10 cellular contexts compared by ENCODE assay signal in genomic region chr16:68782198-68783174, GRCh38. TPM values are rescaled to one million over a fixed set of nuclear protein-coding genes. Genes with fewer than 3 reads are reported as not detected.
DNase-seq lines count a peak whose midpoint lies in the region; ATAC-seq, FAIRE-seq and TF ChIP-seq lines count a peak whose summit lies in the region.
"Had no signal": no experiment of that assay in that cellular context is flagged by ENCODE, and none has a peak within 500 bp of the region (broad histone marks: within the 10 kb centered on the region; RNA-seq: fewer than 3 reads in every experiment).

No MANE protein-coding gene starts in this region.

- peak overlapping the region in 1 of 4 donors; percentile 58 for H3K4me3 Mint-ChIP-seq in IgD-negative memory B cell
- H3K4me3 Mint-ChIP-seq in CD4-positive, alpha-beta memory T cell: no peak overlapping the region
- H3K4me3 Mint-ChIP-seq in activated T-helper 2 cell treated with anti-CD3 and anti-CD28 coated beads, Interferon-gamma antibody, Interleukin-2, Interleukin-4, amounts not matched to agents 10 μg/mL and 5 μg/mL and 100 μg/mL, durations not matched to agents 14 hours and 24 hours and 36 hours (ENCODE audit: low read depth): no peak overlapping the region

- intact Hi-C loops in CD4-positive, alpha-beta memory T cell (cut with micrococcal nuclease): no loop called here
- intact Hi-C loops in activated T-helper 2 cell treated with anti-CD3 and anti-CD28 coated beads, Interferon-gamma antibody, Interleukin-2, Interleukin-4, amounts not matched to agents 10 μg/mL and 5 μg/mL and 100 μg/mL, durations not matched to agents 14 hours and 24 hours and 36 hours (cut with micrococcal nuclease): loop anchor here (1.0 kb wide), 1 partner anchor 26 kb away; no protein-coding TSS in a partner anchor
- intact Hi-C loops in Right ventricle myocardium superior (cut with DNase I): no loop called here

- peaks cover 0 to 46% of the 10 kb centered on the region in 2 experiments; a peak in 3 of 4 replicates for H3K79me2 ChIP-seq in H1 (ENCODE audit: control insufficient read depth in 1 of 2, insufficient read depth in 2 of 2, low read length in 2 of 2)

- no peak overlapping the region for H4K5ac ChIP-seq in H1 (ENCODE audit: insufficient read length, low read depth, low read length)

- POLR2A ChIA-PET in H1 (lab: Charles Lee; ENCODE audit: partially characterized antibody): interaction anchor here (1.0 to 1.2 kb wide), 2 partner anchors 41 to 46 kb away, joined by 3 read pairs; no protein-coding TSS in a partner anchor
- POLR2A ChIA-PET in CD4-positive, alpha-beta memory T cell (lab: Charles Lee; ENCODE audit: partially characterized antibody): no interaction called here

- no peaks in the 10 kb centered on the region for H3K9me3 Mint-ChIP-seq in IgD-negative memory B cell
- no peaks in the 10 kb centered on the region for H3K9me3 Mint-ChIP-seq in CD4-positive, alpha-beta memory T cell
- no peaks in the 10 kb centered on the region for H3K9me3 Mint-ChIP-seq in activated T-helper 2 cell treated with anti-CD3 and anti-CD28 coated beads, Interferon-gamma antibody, Interleukin-2, Interleukin-4, amounts not matched to agents 10 μg/mL and 5 μg/mL and 100 μg/mL, durations not matched to agents 14 hours and 24 hours and 36 hours

- H3K27ac Mint-ChIP-seq in IgD-negative memory B cell: peak overlapping the region in 2 of 3 donors; percentile 9 to 65
- no peak overlapping the region for H3K27ac Mint-ChIP-seq in CD4-positive, alpha-beta memory T cell
- no peak overlapping the region for H3K27ac Mint-ChIP-seq in activated T-helper 2 cell treated with anti-CD3 and anti-CD28 coated beads, Interferon-gamma antibody, Interleukin-2, Interleukin-4, amounts not matched to agents 10 μg/mL and 5 μg/mL and 100 μg/mL, durations not matched to agents 14 hours and 24 hours and 36 hours

- H3K4ac ChIP-seq in H1 (replicated peaks; ENCODE audit: insufficient read length, low read depth, low read length): peak overlapping the region; percentile 45

- no peaks in the 10 kb centered on the region for H3K23me2 ChIP-seq in H1 (ENCODE audit: low read depth, low read length)

- peak; percentile 77 for ATAC-seq in GM19438 (IDR thresholded peaks at IDR 0.05; ENCODE audit: low read depth, unreplicated experiment)
- no peak for ATAC-seq in Right ventricle myocardium superior (ENCODE audit: poor library complexity)

- no peak for DNase-seq in H1 (ENCODE audit: low read depth in 1 of 2, low spot score in 2 of 2)
- no peak for DNase-seq in CD4-positive, alpha-beta memory T cell
- DNase-seq in activated T-helper 2 cell treated with anti-CD3 and anti-CD28 coated beads, Interferon-gamma antibody, Interleukin-2, Interleukin-4, amounts not matched to agents 10 μg/mL and 5 μg/mL and 100 μg/mL, durations not matched to agents 14 hours and 24 hours and 36 hours (ENCODE audit: low spot score): no peak
- no peak for DNase-seq in Right ventricle myocardium superior
- DNase-seq in NCI-H446 treated with DMSO at 0.1 percent for 48 hours (lab: John Stamatoyannopoulos, UW): no peak
- DNase-seq: sigmoid colon had no signal

- CTCF ChIA-PET in H1 (lab: Charles Lee; ENCODE audit: partially characterized antibody): interaction anchor here (0.6 to 1.2 kb wide), 4 partner anchors 18 to 36 kb away, joined by 3 to 4 read pairs (median 3); no protein-coding TSS in a partner anchor
- CTCF ChIA-PET in CD4-positive, alpha-beta memory T cell (lab: Charles Lee; ENCODE audit: partially characterized antibody): no interaction called here

- no peak overlapping the region for H4K8ac ChIP-seq in H1 (ENCODE audit: extremely low read depth, insufficient read depth, low read length)

- H2BK15ac ChIP-seq in H1 (ENCODE audit: low read length): no peak overlapping the region

- no peak overlapping the region for H3K14ac ChIP-seq in H1 (ENCODE audit: insufficient read length)

- H2BK5ac ChIP-seq in H1 (ENCODE audit: low read depth, low read length): peak overlapping the region; percentile 60

- peaks cover 14 to 31% (median 21%) of the 10 kb centered on the region in 10 experiments for H3K4me1 ChIP-seq in BLaER1 treated with 17β-estradiol and CSF1 and Interleukin-3, amounts not matched to agents 10 nM and 100 nM
- H3K4me1 ChIP-seq in H1 (replicated peaks in 1 of 4; ENCODE audit: control insufficient read depth in 3 of 4, insufficient read depth in 4 of 4, low read length in 3 of 4): peaks cover 10 to 33% (median 28%) of the 10 kb centered on the region in 4 experiments
- H3K4me1 ChIP-seq in CD4-positive, alpha-beta memory T cell (ENCODE audit: insufficient read depth, low read length): no peaks in the 10 kb centered on the region

- H4K20me1 ChIP-seq in BLaER1 treated with 17β-estradiol and CSF1 and Interleukin-3, amounts not matched to agents 10 nM and 100 nM: no peaks in the 10 kb centered on the region
- H4K20me1 ChIP-seq in H1 (replicated peaks in 1 of 2; ENCODE audit: control insufficient read depth in 1 of 2, insufficient read depth in 2 of 2, low read length in 2 of 2): no peaks in the 10 kb centered on the region

- no peak for FAIRE-seq in H1 (lab: Jason Lieb, UNC)
- FAIRE-seq: keratinocyte had no signal

- no peak for TF ChIP-seq RAD21 in H1 (IDR thresholded peaks at IDR 0.05 in 1 of 2, conservative IDR thresholded peaks at IDR 0.05 in 1 of 2; ENCODE audit: low read depth in 2 of 2, low read length in 2 of 2)

- no peak for TF ChIP-seq CTCF in H1 (IDR thresholded peaks at IDR 0.05; ENCODE audit: control extremely low read depth in 1 of 3, insufficient read depth in 1 of 3, low read depth in 1 of 3, low read length in 3 of 3)

- H3K27ac ChIP-seq in BLaER1 treated with 17β-estradiol and CSF1 and Interleukin-3, amounts not matched to agents 10 nM and 100 nM: peak overlapping the region in 6 of 11 experiments; percentile 4 to 59 (median 14); a peak in 10 of 22 replicates
- no peak overlapping the region; the same call in 1 of the 2 replicates for H3K27ac ChIP-seq in H1 (ENCODE audit: low read depth, low read length)
- no peak overlapping the region for H3K27ac ChIP-seq in CD4-positive, alpha-beta memory T cell (ENCODE audit: low read depth, low read length)
- H3K27ac ChIP-seq: sigmoid colon had no signal

- H3K27me3 ChIP-seq in BLaER1 treated with 17β-estradiol and CSF1 and Interleukin-3, amounts not matched to agents 10 nM and 100 nM: no peaks in the 10 kb centered on the region
- no peaks in the 10 kb centered on the region for H3K27me3 ChIP-seq in H1 (replicated peaks in 1 of 4; ENCODE audit: control insufficient read depth in 3 of 4, extremely low read depth in 1 of 4, insufficient read depth in 3 of 4, low read length in 3 of 4)
- no peaks in the 10 kb centered on the region for H3K27me3 ChIP-seq in CD4-positive, alpha-beta memory T cell (ENCODE audit: insufficient read depth, low read length)
- H3K27me3 ChIP-seq: sigmoid colon had no signal

- no peak for TF ChIP-seq POLR2A in H1 (IDR thresholded peaks at IDR 0.05; ENCODE audit: control extremely low read depth in 1 of 2, low read depth in 2 of 2, low read length in 2 of 2)

- H3K18ac ChIP-seq in H1 (ENCODE audit: extremely low read depth, low read length): peak overlapping the region; percentile 38; the same call in 1 of the 2 replicates

- H3K9me3 ChIP-seq in BLaER1 treated with 17β-estradiol and CSF1 and Interleukin-3, amounts not matched to agents 10 nM and 100 nM (replicated peaks in 1 of 11): no peaks in the 10 kb centered on the region
- no peaks in the 10 kb centered on the region for H3K9me3 ChIP-seq in H1 (ENCODE audit: insufficient read depth in 2 of 2, low read depth in 1 of 2, low read length in 1 of 2)
- no peaks in the 10 kb centered on the region for H3K9me3 ChIP-seq in CD4-positive, alpha-beta memory T cell (ENCODE audit: control insufficient read depth in 1 of 2, low read length in 2 of 2)
- H3K9me3 ChIP-seq: sigmoid colon had no signal

- no peaks in the 10 kb centered on the region for H3K27me3 Mint-ChIP-seq in IgD-negative memory B cell
- H3K27me3 Mint-ChIP-seq in CD4-positive, alpha-beta memory T cell: peaks cover 2 to 3% of the 10 kb centered on the region in 2 donors
- H3K27me3 Mint-ChIP-seq in activated T-helper 2 cell treated with anti-CD3 and anti-CD28 coated beads, Interferon-gamma antibody, Interleukin-2, Interleukin-4, amounts not matched to agents 10 μg/mL and 5 μg/mL and 100 μg/mL, durations not matched to agents 14 hours and 24 hours and 36 hours (ENCODE audit: low read depth): peaks cover 47% of the 10 kb centered on the region

- H3K36me3 ChIP-seq in BLaER1 treated with 17β-estradiol and CSF1 and Interleukin-3, amounts not matched to agents 10 nM and 100 nM: no peaks in the 10 kb centered on the region
- H3K36me3 ChIP-seq in H1 (ENCODE audit: control insufficient read depth in 2 of 4, insufficient read depth in 4 of 4, low read length in 3 of 4): peaks cover 0 to 10% (median 2%) of the 10 kb centered on the region in 4 experiments; a peak in 2 of 8 replicates
- no peaks in the 10 kb centered on the region for H3K36me3 ChIP-seq in CD4-positive, alpha-beta memory T cell (ENCODE audit: insufficient read depth, low read length)
- H3K36me3 ChIP-seq: sigmoid colon had no signal

- no peak overlapping the region for H2BK20ac ChIP-seq in H1 (ENCODE audit: low read length)

- H3K79me1 ChIP-seq in H1 (ENCODE audit: low read depth, low read length): peaks cover 9% of the 10 kb centered on the region

- no peak overlapping the region for H3K56ac ChIP-seq in H1 (replicated peaks; ENCODE audit: insufficient read length, low read depth, low read length)

- no peak overlapping the region for H2AFZ ChIP-seq in H1 (ENCODE audit: low read length)

- H3K4me1 Mint-ChIP-seq in IgD-negative memory B cell: peaks cover 0 to 10% (median 3%) of the 10 kb centered on the region in 3 donors
- peaks cover 0 to 4% (median 2%) of the 10 kb centered on the region in 4 donors for H3K4me1 Mint-ChIP-seq in CD4-positive, alpha-beta memory T cell
- H3K4me1 Mint-ChIP-seq in activated T-helper 2 cell treated with anti-CD3 and anti-CD28 coated beads, Interferon-gamma antibody, Interleukin-2, Interleukin-4, amounts not matched to agents 10 μg/mL and 5 μg/mL and 100 μg/mL, durations not matched to agents 14 hours and 24 hours and 36 hours (ENCODE audit: low read depth): peaks cover 7% of the 10 kb centered on the region

- no peak overlapping the region for H3K4me3 ChIP-seq in BLaER1 treated with 17β-estradiol and CSF1 and Interleukin-3, amounts not matched to agents 10 nM and 100 nM
- H3K4me3 ChIP-seq in H1 (ENCODE audit: extremely low read depth in 1 of 4, insufficient read depth in 2 of 4, low read depth in 3 of 4, low read length in 4 of 4): no peak overlapping the region
- no peak overlapping the region for H3K4me3 ChIP-seq in CD4-positive, alpha-beta memory T cell (ENCODE audit: low read length in 2 of 2)
- H3K4me3 ChIP-seq: sigmoid colon had no signal

- TF ChIP-seq EP300 in H1 (IDR thresholded peaks at IDR 0.05; ENCODE audit: borderline replicate concordance in 1 of 2, low read depth in 2 of 2, low read length in 2 of 2): no peak

- WGBS in H1 (ENCODE audit: extremely low coverage in 1 of 2, insufficient coverage in 1 of 2, insufficient read length in 1 of 2, insufficient replicate concordance in 2 of 2, low coverage in 1 of 2, low lambda C conversion rate in 2 of 2, missing lambda C conversion rate in 1 of 2), 2 experiments: 89% methylated on average over 16 of the region's 16 CpGs; no CpG with 5 or more reads in 1 of the 2 experiments

- peak overlapping the region; percentile 53 to 83 (median 73) for H3K4me2 ChIP-seq in BLaER1 treated with 17β-estradiol and CSF1 and Interleukin-3, amounts not matched to agents 10 nM and 100 nM
- H3K4me2 ChIP-seq in H1 (ENCODE audit: insufficient read depth in 1 of 2, low read depth in 2 of 2, low read length in 2 of 2): no peak overlapping the region

- H3K9ac ChIP-seq in BLaER1 treated with 17β-estradiol and CSF1 and Interleukin-3, amounts not matched to agents 10 nM and 100 nM: peak overlapping the region in 1 of 11 experiments; percentile 15; a peak in 1 of 22 replicates
- no peak overlapping the region for H3K9ac ChIP-seq in H1 (replicated peaks in 1 of 4; ENCODE audit: extremely low read depth in 1 of 4, low read depth in 3 of 4, low read length in 3 of 4)

- H4K91ac ChIP-seq in H1 (replicated peaks; ENCODE audit: insufficient read length, low read length): no peak overlapping the region

- peak overlapping the region; percentile 50; the same call in 1 of the 2 replicates for H2BK12ac ChIP-seq in H1 (ENCODE audit: low read depth, low read length)

- H2AK5ac ChIP-seq in H1 (ENCODE audit: low read depth, low read length): peak overlapping the region; percentile 58; the same call in 1 of the 2 replicates

- no peak overlapping the region for H2BK120ac ChIP-seq in H1 (replicated peaks; ENCODE audit: low read depth, low read length)

- no peaks in the 10 kb centered on the region for H3K36me3 Mint-ChIP-seq in IgD-negative memory B cell
- H3K36me3 Mint-ChIP-seq in CD4-positive, alpha-beta memory T cell: no peaks in the 10 kb centered on the region
- H3K36me3 Mint-ChIP-seq in activated T-helper 2 cell treated with anti-CD3 and anti-CD28 coated beads, Interferon-gamma antibody, Interleukin-2, Interleukin-4, amounts not matched to agents 10 μg/mL and 5 μg/mL and 100 μg/mL, durations not matched to agents 14 hours and 24 hours and 36 hours (ENCODE audit: low read depth): no peaks in the 10 kb centered on the region

- H3K23ac ChIP-seq in H1 (ENCODE audit: insufficient read length): no peak overlapping the region

RNA-seq across cellular contexts. Expression of gene CDH1, which starts 45.4 kb away (rescaled TPM):
- polyA plus RNA-seq in IgD-negative memory B cell: not detected
- total RNA-seq in H1 (2021; fragmentation: NEBNext Ultra II Directional; extraction: Animal tissue kit (Norgen Biotek cat#: 25700)): 265 and 319 TPM in 2 replicates
- polyA plus RNA-seq in H1 (2011; rRNA removed): 119 and 133 TPM in 2 replicates
- polyA plus RNA-seq in H1 (2011; cell fraction: cytosol; rRNA removed): 140 TPM
- 186 TPM for polyA plus RNA-seq in H1 (2011; cell fraction: nucleus; rRNA removed)
- polyA plus RNA-seq in H1 (2012, experiment 1 of 2): 164 to 357 TPM (median 291 TPM) in 4 replicates
- polyA plus RNA-seq in H1 (2012, experiment 2 of 2): 25.7 TPM
- 267 TPM for polyA plus RNA-seq in H1 (2013, experiment 1 of 2)
- polyA plus RNA-seq in H1 (2013, experiment 2 of 2): 227 TPM
- 304 and 433 TPM in 2 replicates for polyA minus RNA-seq in H1 (2011; rRNA and poly(A)+ RNA removed)
- polyA minus RNA-seq in H1 (2011; cell fraction: cytosol; rRNA and poly(A)+ RNA removed): 438 TPM
- polyA minus RNA-seq in H1 (2011; cell fraction: nucleus; rRNA and poly(A)+ RNA removed): 171 TPM
- total RNA-seq in CD4-positive, alpha-beta memory T cell: under 1 TPM; 0.20 to 0.55 TPM
- polyA plus RNA-seq in CD4-positive, alpha-beta memory T cell: under 1 TPM in 1 of 2 donors, not detected in 1; 0.17 TPM
- total RNA-seq in activated T-helper 2 cell treated with anti-CD3 and anti-CD28 coated beads, Interferon-gamma antibody, Interleukin-2, Interleukin-4, amounts not matched to agents 10 μg/mL and 5 μg/mL and 100 μg/mL, durations not matched to agents 14 hours and 24 hours and 36 hours: 0.11 and 1.0 TPM in 2 replicates
- total RNA-seq in Right ventricle myocardium superior: not detected

Comparison
In these comparisons a context has a peak if more than half of its experiments do, and no peak if none do; other contexts are left out.
1. H3K27ac ChIP-seq: peak in BLaER1 treated with 17β-estradiol and CSF1 and Interleukin-3, amounts not matched to agents 10 nM and 100 nM (6 of 11); none in H1 (single experiment) and CD4-positive, alpha-beta memory T cell (single experiment).
2. H3K4me2 ChIP-seq: peak in BLaER1 treated with 17β-estradiol and CSF1 and Interleukin-3, amounts not matched to agents 10 nM and 100 nM (11 of 11); none in H1 (0 of 2).
3. H3K27ac Mint-ChIP-seq: peak in IgD-negative memory B cell (2 of 3); none in CD4-positive, alpha-beta memory T cell (0 of 7) and activated T-helper 2 cell treated with anti-CD3 and anti-CD28 coated beads, Interferon-gamma antibody, Interleukin-2, Interleukin-4, amounts not matched to agents 10 μg/mL and 5 μg/mL and 100 μg/mL, durations not matched to agents 14 hours and 24 hours and 36 hours (single experiment).
4. RNA of gene CDH1, which starts 45.4 kb away (total RNA-seq): 265 to 319 TPM in H1; 0.11 to 1.0 TPM in activated T-helper 2 cell treated with anti-CD3 and anti-CD28 coated beads, Interferon-gamma antibody, Interleukin-2, Interleukin-4, amounts not matched to agents 10 μg/mL and 5 μg/mL and 100 μg/mL, durations not matched to agents 14 hours and 24 hours and 36 hours, 0.20 to 0.55 TPM in CD4-positive, alpha-beta memory T cell and not detected in Right ventricle myocardium superior (single experiment); every median in the first group is over 100 times any median in the second.